Comparison of ENCODE assay signal across 18 cellular contexts in the genomic region with DNA sequence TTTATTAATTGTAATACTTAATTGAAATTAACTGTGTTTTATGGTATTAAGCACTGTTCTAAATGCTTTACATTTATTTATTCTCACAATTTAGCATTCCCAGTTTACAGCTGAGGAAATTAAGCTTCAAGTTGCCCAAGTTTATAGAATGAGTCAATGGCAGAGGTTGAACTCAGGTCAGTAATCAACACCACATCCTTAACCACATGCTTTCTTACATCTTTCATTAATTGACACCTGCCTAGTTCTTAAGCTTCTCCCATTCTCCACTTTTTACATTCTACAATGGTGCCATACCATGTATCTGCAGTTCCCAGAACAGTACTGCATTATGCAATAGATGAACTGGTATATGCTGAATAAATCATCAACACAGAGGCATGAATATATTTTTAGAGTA.
"Had no signal": no experiment of that assay in that cellular context is flagged by ENCODE, and none has a peak within 500 bp of the region (broad histone marks: within the 10 kb centered on the region; RNA-seq: fewer than 3 reads in every experiment).

No MANE protein-coding gene starts in this region.

- H3K4me3 Mint-ChIP-seq: effector memory CD8-positive, alpha-beta T cell; memory B cell; natural killer cell treated with Interleukin-12 subunit alpha and Interleukin-12 subunit beta and Interleukin-15 and Interleukin-18, amount 100 ng/mL, for 72 hours; neural crest cell; stimulated activated memory B cell treated with anti-CD40 and anti-IgM and Interleukin-4, amounts not matched to agents 10 μg/mL and 1 μg/mL and 100 μg/mL, for 72 hours; stimulated activated naive CD8-positive, alpha-beta T cell treated with anti-CD3 and anti-CD28 coated beads, Interleukin-15, Interleukin-2, amounts not matched to agents 100 ng/mL and 50 ng/mL, for 24 hours had no signal

- ATAC-seq: effector memory CD8-positive, alpha-beta T cell; heart left ventricle; left lobe of liver; natural killer cell treated with Interleukin-12 subunit alpha and Interleukin-12 subunit beta and Interleukin-15 and Interleukin-18, amount 100 ng/mL, for 72 hours; right cardiac atrium; stimulated activated memory B cell treated with anti-CD40 and anti-IgM and Interleukin-4, amounts not matched to agents 10 μg/mL and 1 μg/mL and 100 μg/mL, for 72 hours; upper lobe of right lung had no signal

- H3K27me3 Mint-ChIP-seq: effector memory CD8-positive, alpha-beta T cell; memory B cell; natural killer cell treated with Interleukin-12 subunit alpha and Interleukin-12 subunit beta and Interleukin-15 and Interleukin-18, amount 100 ng/mL, for 72 hours; stimulated activated memory B cell treated with anti-CD40 and anti-IgM and Interleukin-4, amounts not matched to agents 10 μg/mL and 1 μg/mL and 100 μg/mL, for 72 hours; stimulated activated naive CD8-positive, alpha-beta T cell treated with anti-CD3 and anti-CD28 coated beads, Interleukin-15, Interleukin-2, amounts not matched to agents 100 ng/mL and 50 ng/mL, for 24 hours had no signal

- H3K4me1 Mint-ChIP-seq: neural crest cell; stimulated activated memory B cell treated with anti-CD40 and anti-IgM and Interleukin-4, amounts not matched to agents 10 μg/mL and 1 μg/mL and 100 μg/mL, for 72 hours had no signal

- DNase-seq: caudate nucleus; cerebellar nuclear complex; cortex of kidney; effector memory CD8-positive, alpha-beta T cell; heart left ventricle; right cardiac atrium; sigmoid colon; spleen; stimulated activated CD4-positive, alpha-beta T cell treated with anti-CD3 and anti-CD28 coated beads, Interleukin-4, amount 100 ng/mL, for 4 hours; transverse colon; upper lobe of right lung; uterus had no signal

- H3K36me3 Mint-ChIP-seq: natural killer cell treated with Interleukin-12 subunit alpha and Interleukin-12 subunit beta and Interleukin-15 and Interleukin-18, amount 100 ng/mL, for 72 hours had no signal

- H3K27ac Mint-ChIP-seq: effector memory CD8-positive, alpha-beta T cell; memory B cell; natural killer cell treated with Interleukin-12 subunit alpha and Interleukin-12 subunit beta and Interleukin-15 and Interleukin-18, amount 100 ng/mL, for 72 hours; stimulated activated memory B cell treated with anti-CD40 and anti-IgM and Interleukin-4, amounts not matched to agents 10 μg/mL and 1 μg/mL and 100 μg/mL, for 72 hours; stimulated activated naive CD8-positive, alpha-beta T cell treated with anti-CD3 and anti-CD28 coated beads, Interleukin-15, Interleukin-2, amounts not matched to agents 100 ng/mL and 50 ng/mL, for 24 hours had no signal

- H3K9me3 Mint-ChIP-seq: effector memory CD8-positive, alpha-beta T cell; memory B cell; natural killer cell treated with Interleukin-12 subunit alpha and Interleukin-12 subunit beta and Interleukin-15 and Interleukin-18, amount 100 ng/mL, for 72 hours; neural crest cell; stimulated activated memory B cell treated with anti-CD40 and anti-IgM and Interleukin-4, amounts not matched to agents 10 μg/mL and 1 μg/mL and 100 μg/mL, for 72 hours; stimulated activated naive CD8-positive, alpha-beta T cell treated with anti-CD3 and anti-CD28 coated beads, Interleukin-15, Interleukin-2, amounts not matched to agents 100 ng/mL and 50 ng/mL, for 24 hours had no signal
